ENCODE assay signal across 7 cellular contexts in the genomic region with DNA sequence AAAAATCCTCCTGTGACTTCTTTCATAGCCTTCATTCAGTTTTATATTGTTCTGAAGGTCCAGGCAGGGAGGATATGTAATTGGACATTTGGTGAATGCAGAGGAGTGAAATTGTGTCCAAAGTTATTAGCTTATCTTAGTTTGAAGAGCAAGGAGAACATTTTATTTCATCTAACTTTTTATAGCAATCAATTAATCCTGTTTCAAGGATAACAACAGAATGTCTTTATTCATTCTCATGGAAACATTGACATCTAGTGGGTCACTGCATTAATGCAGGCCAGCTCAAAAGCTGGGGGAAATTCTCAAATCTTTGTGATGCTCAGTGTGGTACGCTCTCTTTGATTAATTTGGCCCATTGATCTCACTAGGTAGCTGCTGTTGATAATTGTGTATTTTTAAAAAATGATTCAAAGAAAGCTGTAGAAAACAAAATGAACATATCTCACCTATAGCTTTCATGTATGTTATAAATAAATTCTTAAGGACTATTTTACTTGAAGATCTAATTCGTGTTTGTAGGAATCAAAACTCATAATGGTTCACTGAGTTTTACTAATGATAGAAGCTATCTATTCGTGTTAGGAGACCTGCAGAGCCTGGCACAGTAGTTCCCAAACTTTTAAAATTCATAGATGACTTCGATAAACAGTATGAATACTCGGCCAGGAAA.
DNase-seq lines count a peak whose midpoint lies in the region; ATAC-seq and TF ChIP-seq lines count a peak whose summit lies in the region.

No MANE protein-coding gene starts in this region.

- H3K27me3 ChIP-seq in WERI-Rb-1 (ENCODE audit: insufficient read depth, low read depth, severe bottlenecking) (no peaks in the 10 kb centered on the region), psoas muscle (ENCODE audit: insufficient read depth in 3 of 3, low read length in 2 of 3) (no peaks in the 10 kb centered on the region)

- H3K36me3 ChIP-seq in WERI-Rb-1, result no peaks in the 10 kb centered on the region
- H3K36me3 ChIP-seq in psoas muscle (ENCODE audit: insufficient read depth in 1 of 2, low read depth in 1 of 2), result no peaks in the 10 kb centered on the region

- H3K27ac ChIP-seq in WERI-Rb-1, result no peak overlapping the region
- H3K27ac ChIP-seq in psoas muscle, result no peak overlapping the region

- DNase-seq in DMS114 treated with DMSO at 0.1 percent for 48 hours (lab: John Stamatoyannopoulos, UW; ENCODE audit: unreplicated experiment) (peak; percentile 91), GM20000 (ENCODE audit: low spot score) (peak; percentile 25), NCI-H1105 treated with DMSO at 0.1 percent for 48 hours (lab: John Stamatoyannopoulos, UW) (peak; percentile 73), WERI-Rb-1 (peak; percentile 14), glomerular visceral epithelial cell (ENCODE audit: extremely low spot score) (peak; percentile 27), psoas muscle (no peak)

- H3K4me1 ChIP-seq in psoas muscle, result peaks cover 13% of the 10 kb centered on the region

- H3K4me3 ChIP-seq in WERI-Rb-1 (ENCODE audit: low read depth, low read length) (no peak overlapping the region), psoas muscle (no peak overlapping the region)

- intact Hi-C loops in psoas muscle (cut with DNase I), result loop anchor here in 1 of 2 donors (5.0 to 10.0 kb wide), 2 partner anchors 891 to 1333 kb away; no protein-coding TSS in a partner anchor

- 57 to 60% (median 58%) methylated on average over 5 of the region's 5 CpGs for WGBS in psoas muscle, 3 donors

- ATAC-seq in psoas muscle (peak; percentile 61 to 86 (median 72)), GM19467 (IDR thresholded peaks at IDR 0.05; ENCODE audit: unreplicated experiment) (no peak)

- peak; percentile 45 for TF ChIP-seq CTCF in GM20000 (IDR thresholded peaks at IDR 0.05; ENCODE audit: extremely low read depth, missing control alignments)
- TF ChIP-seq CTCF in WERI-Rb-1 (IDR thresholded peaks at IDR 0.05; ENCODE audit: low read depth, low read length), result peak; percentile 50
- TF ChIP-seq CTCF in psoas muscle (IDR thresholded peaks at IDR 0.05), result peak; percentile 90

- H3K9me3 ChIP-seq in WERI-Rb-1 (ENCODE audit: severe bottlenecking) (no peaks in the 10 kb centered on the region), psoas muscle (no peaks in the 10 kb centered on the region)

Comparison
In these comparisons a context has a peak if more than half of its experiments do, and no peak if none do; other contexts are left out.
1. DNase-seq: peak in DMS114 treated with DMSO at 0.1 percent for 48 hours (single experiment), GM20000 (single experiment), NCI-H1105 treated with DMSO at 0.1 percent for 48 hours (single experiment), WERI-Rb-1 (single experiment) and glomerular visceral epithelial cell (single experiment); none in psoas muscle (0 of 2).
2. Peak in every context shown above with its lines, with median percentiles within 50 percentile points of each other: CTCF ChIP-seq.